Comparison of ENCODE assay signal across 22 cellular contexts in the genomic region with DNA sequence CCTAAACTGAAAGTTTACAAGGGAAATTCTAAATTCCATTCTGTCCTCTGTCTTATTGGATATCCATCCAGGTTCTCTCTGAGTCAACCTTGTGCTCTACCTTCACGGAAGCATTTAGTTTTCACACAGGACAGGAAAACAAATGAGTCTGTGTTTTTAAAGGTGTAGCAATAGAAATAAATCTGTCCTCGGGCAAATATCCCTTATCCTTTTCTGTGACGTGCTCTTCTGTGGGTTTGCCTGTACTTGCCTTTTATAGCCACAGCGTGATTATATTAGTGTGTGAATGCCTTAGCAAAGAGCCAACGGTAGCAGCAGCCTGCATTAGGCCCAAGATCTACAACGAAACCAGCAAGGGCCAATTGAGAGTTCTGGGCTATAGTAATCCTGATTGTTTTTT.
DNase-seq lines count a peak whose midpoint lies in the region; ATAC-seq lines count a peak whose summit lies in the region.
"Had no signal": no experiment of that assay in that cellular context is flagged by ENCODE, and none has a peak within 500 bp of the region (broad histone marks: within the 10 kb centered on the region; RNA-seq: fewer than 3 reads in every experiment).

No MANE protein-coding gene starts in this region.

- no peaks in the 10 kb centered on the region for H3K27me3 Mint-ChIP-seq in T-helper 17 cell
- H3K27me3 Mint-ChIP-seq in activated naive CD8-positive, alpha-beta T cell treated with anti-CD3 and anti-CD28 coated beads for 36 hours = no peaks in the 10 kb centered on the region
- H3K27me3 Mint-ChIP-seq: CD4-positive, CD25-positive, alpha-beta regulatory T cell; IgD-negative memory B cell had no signal

- DNase-seq in NCI-H526 treated with DMSO at 0.1 percent for 48 hours (lab: John Stamatoyannopoulos, UW) = peak; percentile 27
- DNase-seq in SK-MEL-5 (ENCODE audit: low read depth, low spot score) = peak; percentile 56
- no peak for DNase-seq in T-helper 17 cell
- DNase-seq in stimulated activated CD8-positive, alpha-beta memory T cell treated with anti-CD3 and anti-CD28 coated beads, Interleukin-4, amount 100 ng/mL, for 48 hours = no peak
- DNase-seq in activated naive CD8-positive, alpha-beta T cell treated with anti-CD3 and anti-CD28 coated beads for 36 hours = no peak
- DNase-seq in NCI-H2196 (lab: John Stamatoyannopoulos, UW; ENCODE audit: unreplicated experiment) = no peak
- DNase-seq: ACHN; BE2C; C1 segment of cervical spinal cord; CD4-positive, CD25-positive, alpha-beta regulatory T cell; CD8-positive, alpha-beta memory T cell; COR-L47; DMS 273 treated with DMSO at 0.1 percent for 48 hours; DMS53; DND-41; EL; GM23248 had no signal

- H3K27ac Mint-ChIP-seq in T-helper 17 cell = no peak overlapping the region
- no peak overlapping the region for H3K27ac Mint-ChIP-seq in activated naive CD8-positive, alpha-beta T cell treated with anti-CD3 and anti-CD28 coated beads for 36 hours
- H3K27ac Mint-ChIP-seq: CD4-positive, CD25-positive, alpha-beta regulatory T cell; CD8-positive, alpha-beta memory T cell; IgD-negative memory B cell had no signal

- peaks cover 8% of the 10 kb centered on the region for H3K9me3 Mint-ChIP-seq in activated naive CD8-positive, alpha-beta T cell treated with anti-CD3 and anti-CD28 coated beads for 36 hours

- H3K9me3 ChIP-seq in T-helper 17 cell (ENCODE audit: control insufficient read depth, low read length, poor library complexity, severe bottlenecking) = no peaks in the 10 kb centered on the region
- H3K9me3 ChIP-seq: BE2C, HAP-1 had no signal

- H3K4me1 Mint-ChIP-seq in T-helper 17 cell = no peaks in the 10 kb centered on the region
- H3K4me1 Mint-ChIP-seq in activated naive CD8-positive, alpha-beta T cell treated with anti-CD3 and anti-CD28 coated beads for 36 hours = no peaks in the 10 kb centered on the region
- H3K4me1 Mint-ChIP-seq: CD4-positive, CD25-positive, alpha-beta regulatory T cell; CD8-positive, alpha-beta memory T cell had no signal

- no peaks in the 10 kb centered on the region for H3K36me3 Mint-ChIP-seq in T-helper 17 cell (ENCODE audit: low read depth)
- H3K36me3 Mint-ChIP-seq in activated naive CD8-positive, alpha-beta T cell treated with anti-CD3 and anti-CD28 coated beads for 36 hours = no peaks in the 10 kb centered on the region
- H3K36me3 Mint-ChIP-seq: CD4-positive, CD25-positive, alpha-beta regulatory T cell; CD8-positive, alpha-beta memory T cell; IgD-negative memory B cell had no signal

- ATAC-seq in esophagus mucosa = peak; percentile 64
- no peak for ATAC-seq in T-helper 17 cell
- ATAC-seq: GM12878, HepG2 had no signal

- in situ Hi-C loops in SK-MEL-5 (cut with HindIII; ENCODE audit: low pct_unique_long_range_greater_than_20kb, low sequenced_read_pairs) = no loop called here

- no peak overlapping the region for H3K4me3 Mint-ChIP-seq in T-helper 17 cell
- no peak overlapping the region for H3K4me3 Mint-ChIP-seq in activated naive CD8-positive, alpha-beta T cell treated with anti-CD3 and anti-CD28 coated beads for 36 hours
- H3K4me3 Mint-ChIP-seq: CD4-positive, CD25-positive, alpha-beta regulatory T cell; CD8-positive, alpha-beta memory T cell; IgD-negative memory B cell had no signal

Comparison
In these comparisons a context has a peak if more than half of its experiments do, and no peak if none do; other contexts are left out.
1. DNase-seq: peak in NCI-H526 treated with DMSO at 0.1 percent for 48 hours (single experiment) and SK-MEL-5 (single experiment); none in T-helper 17 cell (0 of 3), stimulated activated CD8-positive, alpha-beta memory T cell treated with anti-CD3 and anti-CD28 coated beads, Interleukin-4, amount 100 ng/mL, for 48 hours (single experiment), activated naive CD8-positive, alpha-beta T cell treated with anti-CD3 and anti-CD28 coated beads for 36 hours (single experiment) and NCI-H2196 (single experiment).